Comparison of ENCODE assay signal across 28 cellular contexts in genomic region chr5:158096835-158097234, GRCh38.
"Had no signal": no experiment of that assay in that cellular context is flagged by ENCODE, and none has a peak within 500 bp of the region (broad histone marks: within the 10 kb centered on the region; RNA-seq: fewer than 3 reads in every experiment).

No MANE protein-coding gene starts in this region.

- H3K27ac ChIP-seq: body of pancreas, epithelial cell of prostate, esophagus squamous epithelium had no signal

- H3K27me3 ChIP-seq: body of pancreas, esophagus squamous epithelium had no signal

- DNase-seq: activated CD4-positive, alpha-beta memory T cell treated with anti-CD3 and anti-CD28 coated beads, Interleukin-2, amount 10 ng/mL, durations not matched to agents 7 days and 5 days; activated CD4-positive, alpha-beta T cell treated with anti-CD3 and anti-CD28 coated beads for 1 hour; activated CD4-positive, alpha-beta T cell treated with anti-CD3 and anti-CD28 coated beads for 4 hours; activated CD4-positive, alpha-beta T cell treated with anti-CD3 and anti-CD28 coated beads, Interleukin-2, amount 10 ng/mL, durations not matched to agents 7 days and 5 days; activated CD4-positive, alpha-beta T cell treated with anti-CD3 and anti-CD28 coated beads, Interleukin-2, amount 50 U/mL, for 4 hours; activated CD4-positive, CD25-positive, alpha-beta regulatory T cell; activated CD8-positive, alpha-beta memory T cell treated with anti-CD3 and anti-CD28 coated beads, Interleukin-2, amount 50 U/mL, for 48 hours; activated gamma-delta T cell; activated naive CD4-positive, alpha-beta T cell; activated naive CD4-positive, alpha-beta T cell treated with anti-CD3 and anti-CD28 coated beads, Interleukin-2, amount 10 ng/mL, durations not matched to agents 7 days and 5 days; activated T-cell treated with anti-CD3 and anti-CD28 coated beads for 4 hours; activated T-cell treated with anti-CD3 and anti-CD28 coated beads, Interleukin-2, amount 50 U/mL, for 24 hours; activated T-cell treated with anti-CD3 and anti-CD28 coated beads, Interleukin-2, amount 50 U/mL, for 72 hours; amygdala; aorta; body of pancreas; caudate nucleus; cortex of kidney; dermis blood vessel endothelial cell; effector CD4-positive, alpha-beta T cell; effector memory CD8-positive, alpha-beta T cell; esophagus squamous epithelium; foreskin melanocyte; head of caudate nucleus; T-helper 2 cell had no signal

- FAIRE-seq: colon, endothelial cell of umbilical vein had no signal

- H3K36me3 ChIP-seq: esophagus squamous epithelium had no signal

- H3K9me3 ChIP-seq: body of pancreas, esophagus squamous epithelium had no signal

- ATAC-seq: activated T-cell treated with anti-CD3 and anti-CD28 coated beads, Interleukin-2, amount 50 U/mL, for 72 hours; body of pancreas; effector memory CD8-positive, alpha-beta T cell had no signal

- H3K4me3 ChIP-seq: body of pancreas, esophagus squamous epithelium had no signal

- H3K4me1 ChIP-seq: body of pancreas, esophagus squamous epithelium had no signal
